ENCODE assay signal across 15 cellular contexts in genomic region chr10:27542812-27543211, GRCh38. TPM values are rescaled to one million over a fixed set of nuclear protein-coding genes. Genes with fewer than 3 reads are reported as not detected.
DNase-seq lines count a peak whose midpoint lies in the region; ATAC-seq and TF ChIP-seq lines count a peak whose summit lies in the region.
"Had no signal": no experiment of that assay in that cellular context is flagged by ENCODE, and none has a peak within 500 bp of the region (broad histone marks: within the 10 kb centered on the region; RNA-seq: fewer than 3 reads in every experiment).

No MANE protein-coding gene starts in this region.

- H3K4me3 ChIP-seq in SK-N-MC = no peak overlapping the region
- H3K4me3 ChIP-seq in testis = no peak overlapping the region
- H3K4me3 ChIP-seq: lower lobe of right lung, PC-9 had no signal

- H3K27me3 ChIP-seq in testis = no peaks in the 10 kb centered on the region
- H3K27me3 ChIP-seq: neutrophil had no signal

- no peaks in the 10 kb centered on the region for H3K9me3 ChIP-seq in SK-N-MC (ENCODE audit: low read depth, low read length)
- no peaks in the 10 kb centered on the region for H3K9me3 ChIP-seq in testis
- H3K9me3 ChIP-seq: Caco-2, lower lobe of right lung, neutrophil had no signal

- no peak for TF ChIP-seq CTCF in testis (IDR thresholded peaks at IDR 0.05)

- no peak for ATAC-seq in natural killer cell treated with Interleukin-12 subunit alpha and Interleukin-12 subunit beta and Interleukin-15 and Interleukin-18, amount 100 ng/mL, for 72 hours
- ATAC-seq: activated CD4-positive, alpha-beta T cell treated with anti-CD3 and anti-CD28 coated beads for 36 hours had no signal

- intact Hi-C loops in activated T-helper 2 cell treated with anti-CD3 and anti-CD28 coated beads, Interferon-gamma antibody, Interleukin-2, Interleukin-4, amounts not matched to agents 10 μg/mL and 5 μg/mL and 100 μg/mL, durations not matched to agents 14 hours and 24 hours and 36 hours (cut with micrococcal nuclease) = no loop called here
- intact Hi-C loops in testis (cut with DNase I; ENCODE audit: low total_unique reads) = no loop called here

- no peaks in the 10 kb centered on the region for H3K27me3 Mint-ChIP-seq in natural killer cell treated with Interleukin-12 subunit alpha and Interleukin-12 subunit beta and Interleukin-15 and Interleukin-18, amount 100 ng/mL, for 72 hours
- H3K27me3 Mint-ChIP-seq in activated T-helper 2 cell treated with anti-CD3 and anti-CD28 coated beads, Interferon-gamma antibody, Interleukin-2, Interleukin-4, amounts not matched to agents 10 μg/mL and 5 μg/mL and 100 μg/mL, durations not matched to agents 14 hours and 24 hours and 36 hours (ENCODE audit: low read depth) = no peaks in the 10 kb centered on the region
- H3K27me3 Mint-ChIP-seq: activated CD4-positive, alpha-beta T cell treated with anti-CD3 and anti-CD28 coated beads for 36 hours; brain had no signal

- H3K27ac ChIP-seq in SK-N-MC (peak overlapping the region; percentile 62), testis (no peak overlapping the region)
- H3K27ac ChIP-seq: lower lobe of right lung, neutrophil, PC-9 had no signal

- TF ChIP-seq POLR2A in testis (IDR thresholded peaks at IDR 0.05) = no peak

- peak overlapping the region; percentile 54 for H3K4me3 Mint-ChIP-seq in natural killer cell treated with Interleukin-12 subunit alpha and Interleukin-12 subunit beta and Interleukin-15 and Interleukin-18, amount 100 ng/mL, for 72 hours
- no peak overlapping the region for H3K4me3 Mint-ChIP-seq in activated T-helper 2 cell treated with anti-CD3 and anti-CD28 coated beads, Interferon-gamma antibody, Interleukin-2, Interleukin-4, amounts not matched to agents 10 μg/mL and 5 μg/mL and 100 μg/mL, durations not matched to agents 14 hours and 24 hours and 36 hours (ENCODE audit: low read depth)
- H3K4me3 Mint-ChIP-seq: activated CD4-positive, alpha-beta T cell treated with anti-CD3 and anti-CD28 coated beads for 36 hours; brain had no signal

- H3K4me1 Mint-ChIP-seq in natural killer cell treated with Interleukin-12 subunit alpha and Interleukin-12 subunit beta and Interleukin-15 and Interleukin-18, amount 100 ng/mL, for 72 hours (ENCODE audit: low read depth in 2 of 2) = peaks cover 29 to 30% of the 10 kb centered on the region in 2 donors
- H3K4me1 Mint-ChIP-seq in activated T-helper 2 cell treated with anti-CD3 and anti-CD28 coated beads, Interferon-gamma antibody, Interleukin-2, Interleukin-4, amounts not matched to agents 10 μg/mL and 5 μg/mL and 100 μg/mL, durations not matched to agents 14 hours and 24 hours and 36 hours (ENCODE audit: low read depth) = peaks cover 20% of the 10 kb centered on the region

- H3K36me3 ChIP-seq in SK-N-MC (ENCODE audit: insufficient read depth, low read length) (peaks cover 3% of the 10 kb centered on the region; the same call in 1 of the 2 replicates), testis (ENCODE audit: low read depth, missing control alignments) (no peaks in the 10 kb centered on the region)

- no peak overlapping the region for H3K9ac ChIP-seq in SK-N-MC (ENCODE audit: insufficient read length)

- WGBS in testis, 2 donors = 91 to 94% methylated on average over 2 of the region's 2 CpGs

- H3K4me1 ChIP-seq in testis = no peaks in the 10 kb centered on the region

- H3K36me3 Mint-ChIP-seq in natural killer cell treated with Interleukin-12 subunit alpha and Interleukin-12 subunit beta and Interleukin-15 and Interleukin-18, amount 100 ng/mL, for 72 hours = no peaks in the 10 kb centered on the region
- H3K36me3 Mint-ChIP-seq in activated T-helper 2 cell treated with anti-CD3 and anti-CD28 coated beads, Interferon-gamma antibody, Interleukin-2, Interleukin-4, amounts not matched to agents 10 μg/mL and 5 μg/mL and 100 μg/mL, durations not matched to agents 14 hours and 24 hours and 36 hours (ENCODE audit: low read depth) = peaks cover 35% of the 10 kb centered on the region

- H3K27ac Mint-ChIP-seq in natural killer cell treated with Interleukin-12 subunit alpha and Interleukin-12 subunit beta and Interleukin-15 and Interleukin-18, amount 100 ng/mL, for 72 hours = peak overlapping the region; percentile 61 to 72
- H3K27ac Mint-ChIP-seq in activated T-helper 2 cell treated with anti-CD3 and anti-CD28 coated beads, Interferon-gamma antibody, Interleukin-2, Interleukin-4, amounts not matched to agents 10 μg/mL and 5 μg/mL and 100 μg/mL, durations not matched to agents 14 hours and 24 hours and 36 hours = no peak overlapping the region
- H3K27ac Mint-ChIP-seq: activated CD4-positive, alpha-beta T cell treated with anti-CD3 and anti-CD28 coated beads for 36 hours had no signal

- H3K9me3 Mint-ChIP-seq in natural killer cell treated with Interleukin-12 subunit alpha and Interleukin-12 subunit beta and Interleukin-15 and Interleukin-18, amount 100 ng/mL, for 72 hours = no peaks in the 10 kb centered on the region
- no peaks in the 10 kb centered on the region for H3K9me3 Mint-ChIP-seq in activated T-helper 2 cell treated with anti-CD3 and anti-CD28 coated beads, Interferon-gamma antibody, Interleukin-2, Interleukin-4, amounts not matched to agents 10 μg/mL and 5 μg/mL and 100 μg/mL, durations not matched to agents 14 hours and 24 hours and 36 hours
- H3K9me3 Mint-ChIP-seq: brain had no signal

- DNase-seq in ELR (ENCODE audit: low read depth) = peak; percentile 44
- DNase-seq in SK-N-MC (ENCODE audit: low read depth, low spot score) = no peak
- peak; percentile 27 for DNase-seq in dedifferentiated amniotic fluid mesenchymal stem cell (ENCODE audit: extremely low spot score)
- no peak for DNase-seq in natural killer cell treated with Interleukin-12 subunit alpha and Interleukin-12 subunit beta and Interleukin-15 and Interleukin-18, amount 100 ng/mL, for 72 hours (ENCODE audit: low spot score)
- DNase-seq in activated T-helper 2 cell treated with anti-CD3 and anti-CD28 coated beads, Interferon-gamma antibody, Interleukin-2, Interleukin-4, amounts not matched to agents 10 μg/mL and 5 μg/mL and 100 μg/mL, durations not matched to agents 14 hours and 24 hours and 36 hours (ENCODE audit: low spot score) = no peak
- DNase-seq in activated CD8-positive, alpha-beta memory T cell treated with anti-CD3 and anti-CD28 coated beads for 24 hours = no peak
- no peak for DNase-seq in DMS79 treated with DMSO at 0.1 percent for 48 hours (lab: John Stamatoyannopoulos, UW)
- DNase-seq in testis = no peak
- DNase-seq: activated CD4-positive, alpha-beta T cell treated with anti-CD3 and anti-CD28 coated beads for 36 hours; Caco-2; lower lobe of right lung; NCI-H446 treated with DMSO at 0.1 percent for 48 hours; PC-9 had no signal

RNA-seq across cellular contexts. Expression of gene RAB18, which starts 38.7 kb away (rescaled TPM):
- 10 to 100 TPM; 56.4 to 70.6 TPM for total RNA-seq in natural killer cell treated with Interleukin-12 subunit alpha and Interleukin-12 subunit beta and Interleukin-15 and Interleukin-18, amount 100 ng/mL, for 72 hours
- 55.9 and 56.4 TPM in 2 replicates for total RNA-seq in activated T-helper 2 cell treated with anti-CD3 and anti-CD28 coated beads, Interferon-gamma antibody, Interleukin-2, Interleukin-4, amounts not matched to agents 10 μg/mL and 5 μg/mL and 100 μg/mL, durations not matched to agents 14 hours and 24 hours and 36 hours
- 10 to 100 TPM; 51.6 to 53.1 TPM for total RNA-seq in testis
- polyA plus RNA-seq in testis (ENCODE audit: insufficient read depth, low read depth, low replicate concordance) = 99.8 TPM

Comparison
In these comparisons a context has a peak if more than half of its experiments do, and no peak if none do; other contexts are left out.
1. DNase-seq: peak in ELR (single experiment) and dedifferentiated amniotic fluid mesenchymal stem cell (single experiment); none in SK-N-MC (single experiment), natural killer cell treated with Interleukin-12 subunit alpha and Interleukin-12 subunit beta and Interleukin-15 and Interleukin-18, amount 100 ng/mL, for 72 hours (single experiment), activated T-helper 2 cell treated with anti-CD3 and anti-CD28 coated beads, Interferon-gamma antibody, Interleukin-2, Interleukin-4, amounts not matched to agents 10 μg/mL and 5 μg/mL and 100 μg/mL, durations not matched to agents 14 hours and 24 hours and 36 hours (single experiment), activated CD8-positive, alpha-beta memory T cell treated with anti-CD3 and anti-CD28 coated beads for 24 hours (single experiment), DMS79 treated with DMSO at 0.1 percent for 48 hours (single experiment) and testis (single experiment).